Comparison of ENCODE assay signal across 8 cellular contexts in the genomic region with DNA sequence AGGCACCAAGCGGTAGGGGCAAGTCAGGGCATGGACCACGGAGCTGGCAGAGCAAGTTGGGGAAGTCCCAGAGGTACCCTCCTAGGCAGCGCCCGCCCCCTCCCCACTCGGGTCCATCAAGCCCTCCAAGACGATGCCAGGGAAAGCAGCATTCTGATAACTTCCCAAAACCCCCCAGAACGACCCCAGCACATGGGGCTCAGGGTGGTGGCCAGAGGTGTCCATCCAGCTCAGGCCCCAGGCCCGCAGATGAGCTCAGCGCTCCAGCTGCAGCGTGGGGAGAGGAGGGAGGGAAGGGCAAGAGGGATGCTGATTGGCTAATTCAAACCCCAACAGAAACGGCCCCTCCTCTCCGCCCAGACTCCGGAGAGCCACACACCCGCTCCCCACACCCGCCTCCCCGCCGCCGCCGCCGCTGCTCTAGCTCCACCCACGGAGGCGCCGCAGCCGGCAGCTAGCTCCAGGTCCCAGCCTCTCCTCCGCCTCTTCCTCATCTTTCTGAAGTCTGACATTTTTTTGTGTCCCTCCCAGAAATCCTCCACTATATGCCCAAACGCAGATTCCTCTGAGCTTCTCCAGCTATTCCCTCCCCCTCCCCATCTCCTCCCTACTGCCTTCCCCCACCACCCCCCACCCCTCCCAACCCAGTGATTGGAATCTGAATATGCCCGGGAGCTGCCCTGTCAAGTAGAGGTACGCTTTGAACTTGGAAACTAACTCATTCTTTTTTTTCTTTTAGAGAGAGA. TPM values are rescaled to one million over a fixed set of nuclear protein-coding genes. Genes with fewer than 3 reads are reported as not detected.
DNase-seq lines count a peak whose midpoint lies in the region; ATAC-seq and TF ChIP-seq lines count a peak whose summit lies in the region.

No MANE protein-coding gene starts in this region.

- H3K9ac ChIP-seq in rectal smooth muscle tissue (ENCODE audit: low read length), result peak overlapping the region; percentile 19

- no peaks in the 10 kb centered on the region for H3K9me3 ChIP-seq in uterus

- DNase-seq in NCI-H1694 (lab: John Stamatoyannopoulos, UW), result peak; percentile 86
- DNase-seq in T-helper 2 cell, result peak; percentile 43 to 96 (median 61)
- DNase-seq in anterior cingulate cortex (lab: John Stamatoyannopoulos, UW), result peak in 57 of 58 donors; percentile 19 to 96 (median 88)
- peak; percentile 98 for DNase-seq in hepatic stellate cell (ENCODE audit: low spot score)
- peak; percentile 92 to 95 for DNase-seq in uterus

- H3K36me3 ChIP-seq in rectal smooth muscle tissue (ENCODE audit: control insufficient read depth, insufficient read depth, low read length) (peaks cover 4% of the 10 kb centered on the region), uterus (no peaks in the 10 kb centered on the region)

- H3K4me1 ChIP-seq in rectal smooth muscle tissue (ENCODE audit: control insufficient read depth, insufficient read depth, low read length) (peaks cover 46% of the 10 kb centered on the region), uterus (peaks cover 15 to 16% of the 10 kb centered on the region in 2 donors)

- H3K4me3 ChIP-seq in GM12875 (ENCODE audit: low read depth, low read length) (peak overlapping the region; percentile 26), rectal smooth muscle tissue (ENCODE audit: low read length) (peak overlapping the region; percentile 50), uterus (peak overlapping the region in 1 of 2 donors; percentile 2)

- TF ChIP-seq CTCF in GM12875 (IDR thresholded peaks at IDR 0.05; ENCODE audit: borderline replicate concordance, insufficient read depth, low read depth, low read length) (no peak), uterus (IDR thresholded peaks at IDR 0.05) (no peak)

- intact Hi-C loops in uterus (cut with DNase I; ENCODE audit: low total_unique reads), result no loop called here

- no peaks in the 10 kb centered on the region for H3K27me3 ChIP-seq in rectal smooth muscle tissue (ENCODE audit: control insufficient read depth, insufficient read depth, low read length)
- H3K27me3 ChIP-seq in uterus, result no peaks in the 10 kb centered on the region

- ATAC-seq in HG02840 (IDR thresholded peaks at IDR 0.05; ENCODE audit: low FRiP score, unreplicated experiment), result peak; percentile 68

- H3K27ac ChIP-seq in rectal smooth muscle tissue (ENCODE audit: low read depth, low read length) (peak overlapping the region; percentile 87), uterus (peak overlapping the region; percentile 86 to 88)

- TF ChIP-seq POLR2A in uterus (IDR thresholded peaks at IDR 0.05), result peak; percentile 68 to 86

RNA-seq across cellular contexts. Expression of a gene that starts 40.3 kb away (rescaled TPM):
- total RNA-seq in uterus, result 1 to 10 TPM in 2 of 4 donors, not detected in 2; 1.0 TPM
